ENCODE assay signal across 9 cellular contexts in genomic region chr18:43661570-43661969, GRCh38.
DNase-seq lines count a peak whose midpoint lies in the region; ATAC-seq, FAIRE-seq and TF ChIP-seq lines count a peak whose summit lies in the region.
"Had no signal": no experiment of that assay in that cellular context is flagged by ENCODE, and none has a peak within 500 bp of the region (broad histone marks: within the 10 kb centered on the region; RNA-seq: fewer than 3 reads in every experiment).

No MANE protein-coding gene starts in this region.

- H3K9ac ChIP-seq in kidney (ENCODE audit: low read length in 2 of 2): no peak overlapping the region

- no peak for FAIRE-seq in kidney (lab: Jason Lieb, UNC)

- POLR2A ChIA-PET in Caco-2 (lab: Charles Lee) (no interaction called here), T-cell (lab: Charles Lee) (no interaction called here)

- CTCF ChIA-PET in Caco-2 (lab: Charles Lee) (no interaction called here), T-cell (lab: Charles Lee) (no interaction called here)

- H3K4me1 Mint-ChIP-seq in Caco-2 (ENCODE audit: low read depth, unreplicated experiment) (no peaks in the 10 kb centered on the region), T-cell (no peaks in the 10 kb centered on the region)

- H3K9me3 Mint-ChIP-seq in Caco-2 (ENCODE audit: unreplicated experiment) (no peaks in the 10 kb centered on the region), T-cell (peaks cover 0 to 8% (median 0%) of the 10 kb centered on the region in 3 donors)

- H3K27me3 ChIP-seq in Caco-2 (replicated peaks; ENCODE audit: control insufficient read depth, insufficient read depth, low read length): no peaks in the 10 kb centered on the region

- H3K27ac ChIP-seq in kidney (ENCODE audit: low read depth in 2 of 2, low read length in 2 of 2): no peak overlapping the region
- H3K27ac ChIP-seq: HL-60 had no signal

- BruUV-seq in Caco-2 (replicated peaks; lab: Mats Ljungman, UMichigan): no TSS peak

- H3K4me3 ChIP-seq in Caco-2 (ENCODE audit: low read depth, low read length) (no peak overlapping the region), kidney (ENCODE audit: low read length in 2 of 2) (no peak overlapping the region)

- H3K36me3 ChIP-seq in Caco-2 (ENCODE audit: control insufficient read depth, insufficient read depth, low read length) (no peaks in the 10 kb centered on the region), kidney (ENCODE audit: control insufficient read depth in 1 of 2, insufficient read depth in 2 of 2, low read length in 2 of 2) (no peaks in the 10 kb centered on the region)

- no peaks in the 10 kb centered on the region for H3K36me3 Mint-ChIP-seq in Caco-2 (ENCODE audit: insufficient read depth, unreplicated experiment)
- H3K36me3 Mint-ChIP-seq in T-cell: no peaks in the 10 kb centered on the region

- DNase-seq in Caco-2: peak; percentile 10 to 25
- peak; percentile 24 for DNase-seq in Kasumi-1 (lab: John Stamatoyannopoulos, UW)
- DNase-seq in SW480 (ENCODE audit: low spot score): peak; percentile 0
- no peak for DNase-seq in kidney
- DNase-seq in NOMO-1 treated with DMSO at 0.1 percent for 48 hours (lab: John Stamatoyannopoulos, UW; ENCODE audit: unreplicated experiment): no peak
- DNase-seq in T-cell: no peak

- H3K4me1 ChIP-seq in Caco-2: no peaks in the 10 kb centered on the region
- H3K4me1 ChIP-seq in kidney (ENCODE audit: control insufficient read depth in 1 of 2, insufficient read depth in 1 of 2, low read depth in 1 of 2, low read length in 2 of 2): no peaks in the 10 kb centered on the region

- no peaks in the 10 kb centered on the region for H3K9me3 ChIP-seq in Caco-2
- no peaks in the 10 kb centered on the region for H3K9me3 ChIP-seq in kidney (ENCODE audit: control insufficient read depth in 1 of 2, low read length in 2 of 2)

- H3K4me3 Mint-ChIP-seq in Caco-2 (ENCODE audit: unreplicated experiment) (no peak overlapping the region), T-cell (no peak overlapping the region)

- ATAC-seq in GM19452 (IDR thresholded peaks at IDR 0.05; ENCODE audit: unreplicated experiment): peak; percentile 74
- ATAC-seq in GM21423 (IDR thresholded peaks at IDR 0.05; ENCODE audit: unreplicated experiment): no peak
- ATAC-seq in T-cell (replicated peaks in 1 of 4): no peak

- H3K27me3 Mint-ChIP-seq in Caco-2 (ENCODE audit: insufficient read depth, unreplicated experiment) (peaks cover 5% of the 10 kb centered on the region), T-cell (no peaks in the 10 kb centered on the region)

- intact Hi-C loops in Caco-2 (cut with micrococcal nuclease; ENCODE audit: unreplicated experiment): no loop called here
- intact Hi-C loops in kidney (cut with DNase I): no loop called here

- H3K27ac Mint-ChIP-seq in Caco-2 (ENCODE audit: unreplicated experiment): no peak overlapping the region
- no peak overlapping the region for H3K27ac Mint-ChIP-seq in T-cell

- TF ChIP-seq CTCF in Caco-2 (IDR thresholded peaks at IDR 0.05; ENCODE audit: insufficient read depth in 1 of 2, low read depth in 1 of 2, low read length in 1 of 2, severe bottlenecking in 1 of 2, unreplicated experiment in 1 of 2): peak in 1 of 2 experiments; percentile 37
- peak; percentile 6 for TF ChIP-seq CTCF in kidney (IDR thresholded peaks at IDR 0.05; ENCODE audit: borderline replicate concordance, extremely low read depth, insufficient read depth)

Comparison
In these comparisons a context has a peak if more than half of its experiments do, and no peak if none do; other contexts are left out.
1. DNase-seq: peak in Caco-2 (2 of 2), Kasumi-1 (2 of 2) and SW480 (single experiment); none in kidney (single experiment), NOMO-1 treated with DMSO at 0.1 percent for 48 hours (single experiment) and T-cell (0 of 34).